ENCODE assay signal across 9 cellular contexts in genomic region chr1:161473363-161473762, GRCh38. TPM values are rescaled to one million over a fixed set of nuclear protein-coding genes. Genes with fewer than 3 reads are reported as not detected.
DNase-seq lines count a peak whose midpoint lies in the region; ATAC-seq lines count a peak whose summit lies in the region.
"Had no signal": no experiment of that assay in that cellular context is flagged by ENCODE, and none has a peak within 500 bp of the region (broad histone marks: within the 10 kb centered on the region; RNA-seq: fewer than 3 reads in every experiment).

No MANE protein-coding gene starts in this region.

- peaks cover 5% of the 10 kb centered on the region for H3K27me3 ChIP-seq in rectal smooth muscle tissue (ENCODE audit: control insufficient read depth, insufficient read depth, low read length)

- CTCF ChIA-PET in activated CD4-positive, alpha-beta T cell treated with anti-CD3 and anti-CD28 coated beads for 36 hours (lab: Charles Lee), result no interaction called here

- H3K27me3 Mint-ChIP-seq in activated CD4-positive, alpha-beta T cell treated with anti-CD3 and anti-CD28 coated beads for 36 hours, result peaks cover 27% of the 10 kb centered on the region

- intact Hi-C loops in activated CD4-positive, alpha-beta T cell treated with anti-CD3 and anti-CD28 coated beads for 36 hours (cut with DNase I, micrococcal nuclease), result no loop called here
- intact Hi-C loops in left ventricle myocardium superior (cut with micrococcal nuclease) (no loop called here), cardiac septum (cut with DNase I) (no loop called here)

- DNase-seq in activated CD4-positive, alpha-beta T cell treated with anti-CD3 and anti-CD28 coated beads for 36 hours, result peak; percentile 34
- DNase-seq in activated CD4-positive, alpha-beta T cell treated with anti-CD3 and anti-CD28 coated beads, Interleukin-2, amount 50 U/mL, for 4 hours, result no peak
- peak; percentile 47 for DNase-seq in NOMO-1 treated with DMSO at 0.1 percent for 48 hours (lab: John Stamatoyannopoulos, UW; ENCODE audit: unreplicated experiment)
- peak; percentile 55 for DNase-seq in ecto neural progenitor cell (ENCODE audit: low spot score)
- DNase-seq in left ventricle myocardium superior, result no peak
- no peak for DNase-seq in cardiac septum (ENCODE audit: low spot score)
- DNase-seq: CD4-positive, CD25-positive, alpha-beta regulatory T cell had no signal

- H3K4me1 ChIP-seq in rectal smooth muscle tissue (ENCODE audit: control insufficient read depth, insufficient read depth, low read length), result no peaks in the 10 kb centered on the region

- no peak overlapping the region for H3K9ac ChIP-seq in rectal smooth muscle tissue (ENCODE audit: low read length)

- no peak overlapping the region for H3K27ac Mint-ChIP-seq in activated CD4-positive, alpha-beta T cell treated with anti-CD3 and anti-CD28 coated beads for 36 hours
- H3K27ac Mint-ChIP-seq: CD4-positive, CD25-positive, alpha-beta regulatory T cell had no signal

- peaks cover 8% of the 10 kb centered on the region for H3K4me1 Mint-ChIP-seq in activated CD4-positive, alpha-beta T cell treated with anti-CD3 and anti-CD28 coated beads for 36 hours

- POLR2A ChIA-PET in activated CD4-positive, alpha-beta T cell treated with anti-CD3 and anti-CD28 coated beads for 36 hours (lab: Charles Lee), result no interaction called here

- peak overlapping the region; percentile 24 for H3K4me3 ChIP-seq in rectal smooth muscle tissue (ENCODE audit: low read length)

- no peak overlapping the region for H3K27ac ChIP-seq in rectal smooth muscle tissue (ENCODE audit: low read depth, low read length)

- no peak overlapping the region for H3K4me3 Mint-ChIP-seq in activated CD4-positive, alpha-beta T cell treated with anti-CD3 and anti-CD28 coated beads for 36 hours

- H3K36me3 Mint-ChIP-seq in activated CD4-positive, alpha-beta T cell treated with anti-CD3 and anti-CD28 coated beads for 36 hours (ENCODE audit: low read depth), result peaks cover 2% of the 10 kb centered on the region

- no peaks in the 10 kb centered on the region for H3K36me3 ChIP-seq in rectal smooth muscle tissue (ENCODE audit: control insufficient read depth, insufficient read depth, low read length)

- H3K9me3 Mint-ChIP-seq in activated CD4-positive, alpha-beta T cell treated with anti-CD3 and anti-CD28 coated beads for 36 hours (ENCODE audit: low read depth), result no peaks in the 10 kb centered on the region

- no peak for ATAC-seq in activated CD4-positive, alpha-beta T cell treated with anti-CD3 and anti-CD28 coated beads for 36 hours
- ATAC-seq in left ventricle myocardium superior (no peak), GM18861 (IDR thresholded peaks at IDR 0.05; ENCODE audit: unreplicated experiment) (no peak)

RNA-seq across cellular contexts. Expression of gene FCGR2A, which starts 31.9 kb away (rescaled TPM):
- total RNA-seq in activated CD4-positive, alpha-beta T cell treated with anti-CD3 and anti-CD28 coated beads for 36 hours, result not detected
- 19.9 TPM for total RNA-seq in left ventricle myocardium superior
- total RNA-seq in cardiac septum, result 19.2 TPM
- total RNA-seq: CD4-positive, CD25-positive, alpha-beta regulatory T cell had no signal

RNA-seq across cellular contexts. Expression of gene HSPA6, which starts 51.0 kb away (rescaled TPM):
- total RNA-seq in activated CD4-positive, alpha-beta T cell treated with anti-CD3 and anti-CD28 coated beads for 36 hours, result under 1 TPM; 0.11 to 0.14 TPM
- total RNA-seq in left ventricle myocardium superior (1.1 TPM), cardiac septum (1.9 TPM)
- total RNA-seq: CD4-positive, CD25-positive, alpha-beta regulatory T cell had no signal

Comparison
In these comparisons a context has a peak if more than half of its experiments do, and no peak if none do; other contexts are left out.
1. DNase-seq: peak in activated CD4-positive, alpha-beta T cell treated with anti-CD3 and anti-CD28 coated beads for 36 hours (single experiment), NOMO-1 treated with DMSO at 0.1 percent for 48 hours (single experiment) and ecto neural progenitor cell (single experiment); none in activated CD4-positive, alpha-beta T cell treated with anti-CD3 and anti-CD28 coated beads, Interleukin-2, amount 50 U/mL, for 4 hours (0 of 2), left ventricle myocardium superior (single experiment) and cardiac septum (single experiment).
2. RNA of gene FCGR2A, which starts 31.9 kb away (total RNA-seq): 19.9 TPM in left ventricle myocardium superior (single experiment) and 19.2 TPM in cardiac septum (single experiment); not detected in activated CD4-positive, alpha-beta T cell treated with anti-CD3 and anti-CD28 coated beads for 36 hours; every median in the first group is over 10 times any median in the second.